In the genomic region with DNA sequence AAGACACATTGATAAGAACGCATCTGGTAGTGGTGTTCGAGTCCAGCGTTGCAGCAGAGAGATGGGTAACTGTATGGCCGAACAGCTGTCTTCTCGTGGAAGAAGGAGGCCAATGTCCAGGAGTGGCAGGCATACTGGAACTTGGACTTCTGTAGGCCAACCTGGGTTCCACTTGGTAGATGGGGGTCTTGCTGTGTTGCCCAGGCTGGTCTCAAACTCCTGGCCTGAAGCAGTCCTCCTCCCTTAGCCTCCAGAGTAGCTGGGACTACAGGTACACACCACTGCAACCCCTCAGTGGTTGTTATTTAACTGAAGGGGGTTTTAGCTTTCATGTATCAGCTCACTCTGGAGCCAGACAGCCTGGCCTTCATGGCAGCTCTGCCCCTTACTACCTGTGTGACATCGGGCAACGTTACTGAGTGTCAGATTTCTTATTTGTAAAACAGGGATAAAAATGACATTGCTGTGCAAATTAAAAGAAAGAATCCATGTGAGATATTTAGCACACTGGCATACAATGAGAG, we compare ENCODE assay signal across 21 cellular contexts. TPM values are rescaled to one million over a fixed set of nuclear protein-coding genes. Genes with fewer than 3 reads are reported as not detected.
A peak's percentile ranks its signal among the peaks of the same experiment; 100 is the strongest.
DNase-seq lines count a peak whose midpoint lies in the region; ATAC-seq and TF ChIP-seq lines count a peak whose summit lies in the region.
"Had no signal": no experiment of that assay in that cellular context is flagged by ENCODE, and none has a peak within 500 bp of the region (broad histone marks: within the 10 kb centered on the region; RNA-seq: fewer than 3 reads in every experiment).

No MANE protein-coding gene starts in this region.

- H3K27ac ChIP-seq in esophagus muscularis mucosa (replicated peaks in 1 of 4), result no peak overlapping the region
- H3K27ac ChIP-seq: 22Rv1, BLaER1, C4-2B, GM23248 had no signal

- no peak overlapping the region for H3K27ac Mint-ChIP-seq in activated CD4-positive, alpha-beta T cell treated with anti-CD3 and anti-CD28 coated beads, Interleukin-2, amount 10 ng/mL, durations not matched to agents 24 days and 14 days
- H3K27ac Mint-ChIP-seq in neural crest cell (ENCODE audit: unreplicated experiment), result no peak overlapping the region
- H3K27ac Mint-ChIP-seq: B cell; CD8-positive, alpha-beta T cell; HFFc6 had no signal

- H3K4me3 ChIP-seq in esophagus muscularis mucosa, result no peak overlapping the region
- H3K4me3 ChIP-seq: BLaER1, GM23248 had no signal

- H3K4me3 Mint-ChIP-seq in activated CD4-positive, alpha-beta T cell treated with anti-CD3 and anti-CD28 coated beads, Interleukin-2, amount 10 ng/mL, durations not matched to agents 24 days and 14 days, result no peak overlapping the region
- peak overlapping the region; percentile 77 for H3K4me3 Mint-ChIP-seq in neural crest cell
- H3K4me3 Mint-ChIP-seq: CD4-positive, CD25-positive, alpha-beta regulatory T cell; CD8-positive, alpha-beta T cell; H9; HFFc6 had no signal

- intact Hi-C loops in activated CD4-positive, alpha-beta T cell treated with anti-CD3 and anti-CD28 coated beads, Interleukin-2, amount 10 ng/mL, durations not matched to agents 24 days and 14 days (cut with micrococcal nuclease), result no loop called here
- intact Hi-C loops in esophagus muscularis mucosa (cut with DNase I), result no loop called here

- peaks cover 0 to 5% (median 0%) of the 10 kb centered on the region in 4 donors for H3K27me3 ChIP-seq in esophagus muscularis mucosa
- H3K27me3 ChIP-seq: BLaER1 had no signal

- no peak for ATAC-seq in HG02970 (IDR thresholded peaks at IDR 0.05; ENCODE audit: low FRiP score, unreplicated experiment)
- no peak for ATAC-seq in GM21360 (IDR thresholded peaks at IDR 0.05; ENCODE audit: unreplicated experiment)
- ATAC-seq: CD8-positive, alpha-beta T cell; HCT116 had no signal

- H3K9me3 ChIP-seq in esophagus muscularis mucosa, result no peaks in the 10 kb centered on the region
- H3K9me3 ChIP-seq: Caco-2 had no signal

- WGBS in esophagus muscularis mucosa, result 93% methylated on average over 7 of the region's 7 CpGs

- peaks cover 9% of the 10 kb centered on the region for H3K27me3 Mint-ChIP-seq in activated CD4-positive, alpha-beta T cell treated with anti-CD3 and anti-CD28 coated beads, Interleukin-2, amount 10 ng/mL, durations not matched to agents 24 days and 14 days
- peaks cover 44% of the 10 kb centered on the region for H3K27me3 Mint-ChIP-seq in neural crest cell (ENCODE audit: low read depth)

- TF ChIP-seq POLR2A in esophagus muscularis mucosa (IDR thresholded peaks at IDR 0.05; ENCODE audit: low read depth), result no peak

- no peak for TF ChIP-seq CTCF in esophagus muscularis mucosa (IDR thresholded peaks at IDR 0.05)
- TF ChIP-seq CTCF in neural crest cell (conservative IDR thresholded peaks at IDR 0.05), result no peak

- no peak for TF ChIP-seq EP300 in esophagus muscularis mucosa (IDR thresholded peaks at IDR 0.05)

- peaks cover 25% of the 10 kb centered on the region for H3K4me1 Mint-ChIP-seq in activated CD4-positive, alpha-beta T cell treated with anti-CD3 and anti-CD28 coated beads, Interleukin-2, amount 10 ng/mL, durations not matched to agents 24 days and 14 days
- peaks cover 19% of the 10 kb centered on the region for H3K4me1 Mint-ChIP-seq in neural crest cell

- H3K9me3 Mint-ChIP-seq in activated CD4-positive, alpha-beta T cell treated with anti-CD3 and anti-CD28 coated beads, Interleukin-2, amount 10 ng/mL, durations not matched to agents 24 days and 14 days, result peaks cover 4% of the 10 kb centered on the region
- peaks cover 3% of the 10 kb centered on the region for H3K9me3 Mint-ChIP-seq in neural crest cell

- DNase-seq in activated CD4-positive, alpha-beta T cell treated with anti-CD3 and anti-CD28 coated beads, Interleukin-2, amount 10 ng/mL, durations not matched to agents 24 days and 14 days, result peak; percentile 54
- no peak for DNase-seq in activated CD4-positive, alpha-beta T cell treated with anti-CD3 and anti-CD28 coated beads for 1 hour
- DNase-seq in esophagus muscularis mucosa (ENCODE audit: extremely low spot score) (peak; percentile 86), neural crest cell (ENCODE audit: low read depth, low spot score) (no peak), EL (no peak)
- DNase-seq: CD4-positive, CD25-positive, alpha-beta regulatory T cell; CD8-positive, alpha-beta T cell; DMS153; DND-41; GDM1; GM23248; H9; HFFc6 had no signal

- H3K36me3 Mint-ChIP-seq in activated CD4-positive, alpha-beta T cell treated with anti-CD3 and anti-CD28 coated beads, Interleukin-2, amount 10 ng/mL, durations not matched to agents 24 days and 14 days (ENCODE audit: low read depth), result peaks cover 21% of the 10 kb centered on the region
- H3K36me3 Mint-ChIP-seq in neural crest cell (ENCODE audit: low read depth), result peaks cover 13% of the 10 kb centered on the region

- H3K36me3 ChIP-seq in esophagus muscularis mucosa, result no peaks in the 10 kb centered on the region

- H3K4me1 ChIP-seq in esophagus muscularis mucosa, result peaks cover 7 to 17% (median 13%) of the 10 kb centered on the region in 4 donors

RNA-seq across cellular contexts. Expression of a gene that starts 2.4 kb away (rescaled TPM):
- 44.5 and 45.4 TPM in 2 replicates for total RNA-seq in activated CD4-positive, alpha-beta T cell treated with anti-CD3 and anti-CD28 coated beads, Interleukin-2, amount 10 ng/mL, durations not matched to agents 24 days and 14 days
- total RNA-seq in esophagus muscularis mucosa (10 to 100 TPM; 41.1 to 46.4 (median 43.3) TPM), neural crest cell (34.8 and 36.1 TPM in 2 replicates)

Comparison
In these comparisons a context has a peak if more than half of its experiments do, and no peak if none do; other contexts are left out.
1. DNase-seq: peak in activated CD4-positive, alpha-beta T cell treated with anti-CD3 and anti-CD28 coated beads, Interleukin-2, amount 10 ng/mL, durations not matched to agents 24 days and 14 days (single experiment) and esophagus muscularis mucosa (single experiment); none in activated CD4-positive, alpha-beta T cell treated with anti-CD3 and anti-CD28 coated beads for 1 hour (single experiment), neural crest cell (single experiment) and EL (single experiment).